Comparison of ENCODE assay signal across 25 cellular contexts in the genomic region with DNA sequence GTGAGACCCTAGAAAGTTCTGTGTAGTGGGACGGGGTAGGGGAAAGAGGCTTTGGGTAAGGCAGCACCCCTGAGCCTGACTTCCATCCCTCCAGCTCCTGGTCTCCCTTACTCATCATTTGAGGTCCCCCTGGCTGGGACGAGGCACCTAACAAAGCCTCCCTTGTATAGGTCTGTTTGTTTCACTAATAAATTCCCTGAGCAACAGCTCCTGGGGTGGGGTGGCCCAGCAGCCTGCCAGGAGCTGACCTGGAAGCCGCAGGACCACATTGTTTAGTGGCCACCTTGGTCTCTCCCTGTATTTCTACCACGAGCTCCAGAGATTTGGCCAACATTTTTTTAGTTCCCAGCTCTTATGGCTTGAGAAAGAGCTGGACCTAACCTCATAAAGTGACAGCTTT. TPM values are rescaled to one million over a fixed set of nuclear protein-coding genes. Genes with fewer than 3 reads are reported as not detected.
DNase-seq lines count a peak whose midpoint lies in the region; ATAC-seq and TF ChIP-seq lines count a peak whose summit lies in the region.
"Had no signal": no experiment of that assay in that cellular context is flagged by ENCODE, and none has a peak within 500 bp of the region (broad histone marks: within the 10 kb centered on the region; RNA-seq: fewer than 3 reads in every experiment).

No MANE protein-coding gene starts in this region.

- peak overlapping the region; percentile 55 for H3K27ac ChIP-seq in naive thymus-derived CD4-positive, alpha-beta T cell (ENCODE audit: low read depth, low read length)
- H3K27ac ChIP-seq in upper lobe of right lung, result peak overlapping the region; percentile 81
- peak overlapping the region in 4 of 8 donors; percentile 69 to 82 (median 76) for H3K27ac ChIP-seq in spleen
- H3K27ac ChIP-seq: KMS-11, parathyroid adenoma had no signal

- no peaks in the 10 kb centered on the region for H3K27me3 Mint-ChIP-seq in dendritic cell treated with granulocyte-macrophage colony-stimulating factor and Interleukin-4, amounts not matched to agents 40 ng/mL and 50 ng/mL, for 4 days
- H3K27me3 Mint-ChIP-seq in naive thymus-derived CD4-positive, alpha-beta T cell, result no peaks in the 10 kb centered on the region
- H3K27me3 Mint-ChIP-seq: activated CD4-positive, alpha-beta T cell treated with anti-CD3 and anti-CD28 coated beads for 36 hours; memory B cell; natural killer cell treated with Interleukin-12 subunit alpha and Interleukin-12 subunit beta and Interleukin-15 and Interleukin-18, amount 100 ng/mL, for 72 hours had no signal

- H3K4me3 ChIP-seq in NT2/D1 (ENCODE audit: insufficient read length, low read depth) (no peak overlapping the region), upper lobe of right lung (peak overlapping the region; percentile 40), spleen (no peak overlapping the region)
- H3K4me3 ChIP-seq in naive thymus-derived CD4-positive, alpha-beta T cell (ENCODE audit: low read length), result no peak overlapping the region
- H3K4me3 ChIP-seq: gastroesophageal sphincter, sigmoid colon had no signal

- peaks cover 29% of the 10 kb centered on the region for H3K36me3 ChIP-seq in NT2/D1 (ENCODE audit: insufficient read depth, insufficient read length, low read length)
- H3K36me3 ChIP-seq in naive thymus-derived CD4-positive, alpha-beta T cell (ENCODE audit: control insufficient read depth in 2 of 3, insufficient read depth in 3 of 3, low read length in 3 of 3), result peaks cover 0 to 31% (median 0%) of the 10 kb centered on the region in 3 experiments
- H3K36me3 ChIP-seq in upper lobe of right lung, result no peaks in the 10 kb centered on the region
- peaks cover 0 to 33% (median 7%) of the 10 kb centered on the region in 6 donors for H3K36me3 ChIP-seq in spleen

- TF ChIP-seq CTCF in upper lobe of right lung (IDR thresholded peaks at IDR 0.05) (no peak), spleen (IDR thresholded peaks at IDR 0.05 in 8 of 11, conservative IDR thresholded peaks at IDR 0.05 in 3 of 11) (no peak)

- peaks cover 47% of the 10 kb centered on the region for H3K36me3 Mint-ChIP-seq in dendritic cell treated with granulocyte-macrophage colony-stimulating factor and Interleukin-4, amounts not matched to agents 40 ng/mL and 50 ng/mL, for 4 days (ENCODE audit: low read depth)
- peaks cover 0 to 16% (median 7%) of the 10 kb centered on the region in 5 donors for H3K36me3 Mint-ChIP-seq in naive thymus-derived CD4-positive, alpha-beta T cell
- H3K36me3 Mint-ChIP-seq: natural killer cell treated with Interleukin-12 subunit alpha and Interleukin-12 subunit beta and Interleukin-15 and Interleukin-18, amount 100 ng/mL, for 72 hours had no signal

- DNase-seq in NT2/D1 (ENCODE audit: low read depth, low spot score), result no peak
- no peak for DNase-seq in naive thymus-derived CD4-positive, alpha-beta T cell
- no peak for DNase-seq in upper lobe of right lung
- no peak for DNase-seq in left lobe of liver (ENCODE audit: low spot score)
- no peak for DNase-seq in spleen
- DNase-seq: activated CD4-positive, alpha-beta T cell treated with anti-CD3 and anti-CD28 coated beads for 36 hours; activated T-cell treated with anti-CD3 and anti-CD28 coated beads, Interleukin-2, amount 50 U/mL, for 72 hours; DMS79; esophagus squamous epithelium; NCI-H1048; NCI-H1930; NCI-H226; NCI-H748 treated with DMSO at 0.1 percent for 48 hours; OCI-M1; sigmoid colon; T-helper 1 cell had no signal

- H3K9me3 ChIP-seq in NT2/D1 (ENCODE audit: insufficient read depth, low read length), result no peaks in the 10 kb centered on the region
- H3K9me3 ChIP-seq in naive thymus-derived CD4-positive, alpha-beta T cell (ENCODE audit: control insufficient read depth in 2 of 3, low read length in 3 of 3), result no peaks in the 10 kb centered on the region
- no peaks in the 10 kb centered on the region for H3K9me3 ChIP-seq in upper lobe of right lung
- no peaks in the 10 kb centered on the region for H3K9me3 ChIP-seq in spleen
- H3K9me3 ChIP-seq: esophagus squamous epithelium, gastroesophageal sphincter, sigmoid colon had no signal

- no peak for TF ChIP-seq POLR2A in spleen (IDR thresholded peaks at IDR 0.05)

- no peak for ATAC-seq in naive thymus-derived CD4-positive, alpha-beta T cell
- ATAC-seq in upper lobe of right lung, result no peak
- ATAC-seq in left lobe of liver, result no peak
- no peak for ATAC-seq in GM21825 (IDR thresholded peaks at IDR 0.05; ENCODE audit: unreplicated experiment)
- ATAC-seq: activated CD4-positive, alpha-beta T cell treated with anti-CD3 and anti-CD28 coated beads for 36 hours; activated T-cell treated with anti-CD3 and anti-CD28 coated beads, Interleukin-2, amount 50 U/mL, for 72 hours; gastroesophageal sphincter; natural killer cell treated with Interleukin-12 subunit alpha and Interleukin-12 subunit beta and Interleukin-15 and Interleukin-18, amount 100 ng/mL, for 72 hours had no signal

- no peak overlapping the region for H3K4me3 Mint-ChIP-seq in dendritic cell treated with granulocyte-macrophage colony-stimulating factor and Interleukin-4, amounts not matched to agents 40 ng/mL and 50 ng/mL, for 4 days
- peak overlapping the region in 2 of 10 donors; percentile 82 to 90 for H3K4me3 Mint-ChIP-seq in naive thymus-derived CD4-positive, alpha-beta T cell
- H3K4me3 Mint-ChIP-seq: activated CD4-positive, alpha-beta T cell treated with anti-CD3 and anti-CD28 coated beads for 36 hours; activated naive CD4-positive, alpha-beta T cell treated with anti-CD3 and anti-CD28 coated beads for 36 hours; memory B cell; natural killer cell treated with Interleukin-12 subunit alpha and Interleukin-12 subunit beta and Interleukin-15 and Interleukin-18, amount 100 ng/mL, for 72 hours had no signal

- no peaks in the 10 kb centered on the region for H3K27me3 ChIP-seq in NT2/D1 (ENCODE audit: insufficient read depth, insufficient read length)
- H3K27me3 ChIP-seq in naive thymus-derived CD4-positive, alpha-beta T cell (ENCODE audit: control insufficient read depth in 2 of 2, insufficient read depth in 2 of 2, low read length in 2 of 2), result no peaks in the 10 kb centered on the region
- no peaks in the 10 kb centered on the region for H3K27me3 ChIP-seq in upper lobe of right lung
- no peaks in the 10 kb centered on the region for H3K27me3 ChIP-seq in spleen (replicated peaks in 1 of 7)
- H3K27me3 ChIP-seq: esophagus squamous epithelium, gastroesophageal sphincter, sigmoid colon had no signal

- peaks cover 13% of the 10 kb centered on the region for H3K4me1 ChIP-seq in NT2/D1 (ENCODE audit: insufficient read depth, insufficient read length)
- H3K4me1 ChIP-seq in naive thymus-derived CD4-positive, alpha-beta T cell (ENCODE audit: control insufficient read depth in 2 of 2, insufficient read depth in 2 of 2, low read length in 2 of 2), result peaks cover 10 to 29% of the 10 kb centered on the region in 2 donors
- H3K4me1 ChIP-seq in upper lobe of right lung, result peaks cover 32% of the 10 kb centered on the region
- H3K4me1 ChIP-seq in spleen, result peaks cover 9 to 40% (median 25%) of the 10 kb centered on the region in 6 donors

- peak overlapping the region; percentile 67 for H3K27ac Mint-ChIP-seq in dendritic cell treated with granulocyte-macrophage colony-stimulating factor and Interleukin-4, amounts not matched to agents 40 ng/mL and 50 ng/mL, for 4 days
- peak overlapping the region in 5 of 9 donors; percentile 34 to 81 (median 76) for H3K27ac Mint-ChIP-seq in naive thymus-derived CD4-positive, alpha-beta T cell
- H3K27ac Mint-ChIP-seq: activated T-cell treated with anti-CD3 and anti-CD28 coated beads, Interleukin-2, amount 50 U/mL, for 72 hours had no signal

- CTCF ChIA-PET in naive thymus-derived CD4-positive, alpha-beta T cell (lab: Charles Lee), result interaction anchor here (1.0 to 11.9 kb wide), 14 partner anchors 9 to 675 kb away, joined by 3 to 126 read pairs (median 5); a partner anchor contains a TSS

- H3K9me3 Mint-ChIP-seq in dendritic cell treated with granulocyte-macrophage colony-stimulating factor and Interleukin-4, amounts not matched to agents 40 ng/mL and 50 ng/mL, for 4 days, result no peaks in the 10 kb centered on the region
- H3K9me3 Mint-ChIP-seq in naive thymus-derived CD4-positive, alpha-beta T cell, result no peaks in the 10 kb centered on the region
- H3K9me3 Mint-ChIP-seq: activated naive CD4-positive, alpha-beta T cell treated with anti-CD3 and anti-CD28 coated beads for 36 hours; activated T-cell treated with anti-CD3 and anti-CD28 coated beads, Interleukin-2, amount 50 U/mL, for 72 hours; memory B cell; natural killer cell treated with Interleukin-12 subunit alpha and Interleukin-12 subunit beta and Interleukin-15 and Interleukin-18, amount 100 ng/mL, for 72 hours had no signal

- peak overlapping the region; percentile 5 for H3K9ac ChIP-seq in NT2/D1 (ENCODE audit: insufficient read length, low read depth)
- H3K9ac ChIP-seq: KMS-11, parathyroid adenoma had no signal

- POLR2A ChIA-PET in naive thymus-derived CD4-positive, alpha-beta T cell (lab: Charles Lee), result interaction anchor here (0.5 to 3.6 kb wide), 4 partner anchors 10 to 136 kb away, joined by 3 to 26 read pairs (median 12); a partner anchor contains a TSS

- peaks cover 72% of the 10 kb centered on the region for H3K4me1 Mint-ChIP-seq in dendritic cell treated with granulocyte-macrophage colony-stimulating factor and Interleukin-4, amounts not matched to agents 40 ng/mL and 50 ng/mL, for 4 days (ENCODE audit: low read depth)
- peaks cover 22 to 44% (median 37%) of the 10 kb centered on the region in 7 donors for H3K4me1 Mint-ChIP-seq in naive thymus-derived CD4-positive, alpha-beta T cell

- WGBS in spleen, 5 donors, result 90 to 99% (median 92%) methylated on average over 4 of the region's 4 CpGs

- intact Hi-C loops in dendritic cell treated with granulocyte-macrophage colony-stimulating factor and Interleukin-4, amounts not matched to agents 40 ng/mL and 50 ng/mL, for 4 days (cut with micrococcal nuclease), result no loop called here
- intact Hi-C loops in naive thymus-derived CD4-positive, alpha-beta T cell (cut with micrococcal nuclease), result no loop called here
- intact Hi-C loops in upper lobe of right lung (cut with DNase I) (no loop called here), spleen (cut with DNase I; ENCODE audit: low total_unique reads) (no loop called here)

RNA-seq across cellular contexts. Expression of a gene that starts 7.2 kb away (rescaled TPM):
- total RNA-seq in naive thymus-derived CD4-positive, alpha-beta T cell, result not detected
- under 1 TPM in 1 of 2 donors, not detected in 1; 0.32 TPM for polyA plus RNA-seq in naive thymus-derived CD4-positive, alpha-beta T cell
- total RNA-seq in upper lobe of right lung (47.4 TPM), left lobe of liver (1.3 TPM), spleen (not detected)
- under 1 TPM in 1 of 3 donors, not detected in 2; 0.16 TPM for polyA plus RNA-seq in spleen
- total RNA-seq: activated CD4-positive, alpha-beta T cell treated with anti-CD3 and anti-CD28 coated beads for 36 hours; activated naive CD4-positive, alpha-beta T cell treated with anti-CD3 and anti-CD28 coated beads for 36 hours; activated T-cell treated with anti-CD3 and anti-CD28 coated beads, Interleukin-2, amount 50 U/mL, for 72 hours; HT1080; natural killer cell treated with Interleukin-12 subunit alpha and Interleukin-12 subunit beta and Interleukin-15 and Interleukin-18, amount 100 ng/mL, for 72 hours had no signal

RNA-seq across cellular contexts. Expression of a gene that starts 9.1 kb away (rescaled TPM):
- 10 to 100 TPM; 12.0 to 35.7 (median 14.1) TPM for total RNA-seq in naive thymus-derived CD4-positive, alpha-beta T cell
- polyA plus RNA-seq in naive thymus-derived CD4-positive, alpha-beta T cell, result 10 to 100 TPM; 16.2 to 25.1 TPM
- total RNA-seq in upper lobe of right lung, result 29.4 TPM
- total RNA-seq in left lobe of liver, result 128 TPM
- 10 to 100 TPM; 23.6 to 28.9 (median 28.1) TPM for total RNA-seq in spleen
- 10 to 100 TPM in 1 of 3 donors, 1 to 10 TPM in 2; 6.1 to 13.0 (median 8.5) TPM for polyA plus RNA-seq in spleen

RNA-seq across cellular contexts. Expression of a gene that starts 20.5 kb away (rescaled TPM):
- total RNA-seq in naive thymus-derived CD4-positive, alpha-beta T cell, result 100 to 1,000 TPM; 238 to 349 (median 276) TPM
- polyA plus RNA-seq in naive thymus-derived CD4-positive, alpha-beta T cell, result 10 to 100 TPM; 72.4 to 86.8 TPM
- total RNA-seq in upper lobe of right lung (140 TPM), left lobe of liver (107 TPM), spleen (100 to 1,000 TPM; 216 to 380 (median 235) TPM)
- polyA plus RNA-seq in spleen, result 1,000 to 10,000 TPM in 1 of 3 donors, 100 to 1,000 TPM in 2; 328 to 1,020 (median 665) TPM

RNA-seq across cellular contexts. Expression of a gene that starts 54.4 kb away (rescaled TPM):
- total RNA-seq in naive thymus-derived CD4-positive, alpha-beta T cell, result 10 to 100 TPM; 25.2 to 36.5 (median 30.8) TPM
- 10 to 100 TPM in 1 of 2 donors, 1 to 10 TPM in 1; 7.9 to 15.6 TPM for polyA plus RNA-seq in naive thymus-derived CD4-positive, alpha-beta T cell
- total RNA-seq in upper lobe of right lung (16.9 TPM), left lobe of liver (5.4 TPM), spleen (10 to 100 TPM; 11.9 to 22.6 (median 18.2) TPM)
- 10 to 100 TPM in 1 of 3 donors, 1 to 10 TPM in 2; 4.5 to 10.7 (median 5.5) TPM for polyA plus RNA-seq in spleen

Comparison
In these comparisons a context has a peak if more than half of its experiments do, and no peak if none do; other contexts are left out.
1. RNA of a gene that starts 7.2 kb away (total RNA-seq): 47.4 TPM in upper lobe of right lung (single experiment); 1.3 TPM in left lobe of liver (single experiment), not detected in naive thymus-derived CD4-positive, alpha-beta T cell and not detected in spleen; every median in the first group is over 10 times any median in the second.